1 cellular context compared by ENCODE assay signal in the genomic region with DNA sequence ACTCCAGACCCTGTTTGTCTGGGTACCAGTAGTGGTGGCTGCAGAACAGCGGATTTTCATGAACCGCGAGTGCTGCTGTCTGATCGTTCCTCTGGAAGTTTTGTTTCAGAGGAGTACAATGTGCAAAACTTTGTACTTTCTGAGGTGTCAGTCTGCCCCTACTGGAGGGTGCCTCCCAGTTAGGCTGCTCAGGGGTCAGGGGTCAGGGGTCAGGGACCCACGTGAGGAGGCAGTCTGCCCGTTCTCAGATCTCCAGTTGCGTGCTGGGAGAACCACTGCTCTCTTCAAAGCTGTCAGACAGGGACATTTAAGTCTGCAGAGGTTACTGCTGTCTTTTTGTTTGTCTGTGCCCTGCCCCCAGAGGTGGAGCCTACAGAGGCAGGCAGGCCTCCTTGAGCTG.
A peak's percentile ranks its signal among the peaks of the same experiment; 100 is the strongest.
DNase-seq lines count a peak whose midpoint lies in the region; ATAC-seq, FAIRE-seq and TF ChIP-seq lines count a peak whose summit lies in the region.
"Not testable (repeated sequence)": the region's sequence is repeated elsewhere in the genome, so short reads cannot be mapped to it uniquely, and the experiment has no call there.

No MANE protein-coding gene starts in this region.

- not testable (repeated sequence) for H3K9me3 ChIP-seq in K562 (replicated peaks; ENCODE audit: control insufficient read depth, insufficient read depth, low read depth, low read length)

- not testable (repeated sequence) for TF ChIP-seq RAD21 in K562 (CRISPR knock-in tag; conservative IDR thresholded peaks at IDR 0.05 in 1 of 2, IDR thresholded peaks at IDR 0.05 in 1 of 2)

- not testable (repeated sequence) for H3K79me2 ChIP-seq in K562 (ENCODE audit: control insufficient read depth, insufficient read depth, low read length)

- POLR2A ChIA-PET in K562 (lab: Yijun Ruan, JAX): not testable (repeated sequence)

- H3K9ac ChIP-seq in K562 (ENCODE audit: insufficient read depth in 1 of 2, low read depth in 2 of 2, low read length in 2 of 2): not testable (repeated sequence)

- 0% methylated on average over 5 of the region's 7 CpGs for WGBS in K562 (ENCODE audit: insufficient coverage, low coverage, missing lambda C conversion rate)

- not testable (repeated sequence) for H3K4me2 ChIP-seq in K562 (ENCODE audit: insufficient read depth, low read length)

- not testable (repeated sequence) for TF ChIP-seq CTCF in K562 (IDR thresholded peaks at IDR 0.05 in 2 of 3, conservative IDR thresholded peaks at IDR 0.05 in 1 of 3; ENCODE audit: insufficient read depth in 2 of 3, low read depth in 1 of 3, low read length in 3 of 3)

- not testable (repeated sequence) for H3K27ac ChIP-seq in K562 (ENCODE audit: extremely low read depth, low read depth, low read length)

- not testable (repeated sequence) for H3K27me3 ChIP-seq in K562 (ENCODE audit: control insufficient read depth in 2 of 2, insufficient read depth in 2 of 2, low read length in 2 of 2)

- not testable (repeated sequence) for H3K9me1 ChIP-seq in K562 (ENCODE audit: control insufficient read depth, insufficient read depth, low read length)

- BruUV-seq in K562 (replicated peaks; lab: Mats Ljungman, UMichigan): not testable (repeated sequence)

- intact Hi-C loops in K562 (cut with micrococcal nuclease): not testable (repeated sequence)

- CTCF ChIA-PET in K562 (lab: Yijun Ruan, JAX; ENCODE audit: low intra/inter-chr PET ratio): not testable (repeated sequence)

- not testable (repeated sequence) for H3K36me3 ChIP-seq in K562 (ENCODE audit: control insufficient read depth, insufficient read depth, low read length)

- H3K4me3 ChIP-seq in K562: not testable (repeated sequence)

- TF ChIP-seq POLR2A in K562 (conservative IDR thresholded peaks at IDR 0.05): not testable (repeated sequence)

- not testable (repeated sequence) for ATAC-seq in K562

- in situ Hi-C loops in K562 (cut with MboI): not testable (repeated sequence)

- H3K4me1 ChIP-seq in K562 (replicated peaks in 1 of 2; ENCODE audit: control insufficient read depth in 2 of 2, insufficient read depth in 2 of 2, low read length in 2 of 2): not testable (repeated sequence)

- DNase-seq in K562 (ENCODE audit: extremely low read depth in 1 of 4, low spot score in 3 of 4): not testable (repeated sequence)

- H4K20me1 ChIP-seq in K562 (replicated peaks; ENCODE audit: control insufficient read depth, insufficient read depth, low read length): not testable (repeated sequence)

- H2AFZ ChIP-seq in K562 (ENCODE audit: low read depth, low read length): not testable (repeated sequence)

- not testable (repeated sequence) for FAIRE-seq in K562 (lab: Jason Lieb, UNC)

- not testable (repeated sequence) for TF ChIP-seq EP300 in K562 (IDR thresholded peaks at IDR 0.05; ENCODE audit: low read length)

TF ChIP-seq in K562, 482 proteins besides CTCF, POLR2A, EP300 and RAD21:
- TF ChIP-seq NR2C1 (IDR thresholded peaks at IDR 0.05) (peak; percentile 84), NR2C1 (tag; IDR thresholded peaks at IDR 0.05) (peak; percentile 68)
TF ChIP-seq in K562: peak in this region for 1; not testable (repeated sequence) for 481.
